In the genomic region with DNA sequence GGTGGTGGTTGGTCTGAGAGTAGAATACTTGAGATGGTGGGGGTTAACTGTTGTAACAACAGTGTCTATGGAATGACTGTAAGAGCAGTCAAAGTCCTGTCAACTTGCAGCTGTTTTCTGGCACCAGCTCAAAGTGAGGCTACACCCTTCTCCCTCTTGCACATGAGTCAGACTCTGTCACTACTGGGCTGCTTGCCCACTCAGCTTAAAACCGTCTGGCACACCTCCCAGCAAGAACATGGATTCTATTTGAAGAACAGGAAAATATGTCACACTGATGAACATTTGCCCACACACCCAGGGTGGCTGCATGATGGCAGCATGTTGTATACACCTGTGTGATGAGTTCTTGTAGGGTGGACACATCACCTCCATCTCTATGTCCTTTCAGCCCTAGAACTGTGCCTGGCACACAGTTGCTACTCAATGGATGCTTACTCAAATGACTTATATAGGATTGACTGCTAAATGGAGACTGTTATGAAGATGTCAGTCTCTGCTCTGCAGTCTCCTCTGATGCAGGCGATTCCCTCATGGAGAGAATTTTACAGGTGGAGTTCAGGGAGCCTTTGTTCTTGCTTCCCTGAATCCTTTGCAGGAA, we compare ENCODE assay signal across 9 cellular contexts. TPM values are rescaled to one million over a fixed set of nuclear protein-coding genes. Genes with fewer than 3 reads are reported as not detected.
DNase-seq lines count a peak whose midpoint lies in the region; ATAC-seq and TF ChIP-seq lines count a peak whose summit lies in the region.
"Had no signal": no experiment of that assay in that cellular context is flagged by ENCODE, and none has a peak within 500 bp of the region (broad histone marks: within the 10 kb centered on the region; RNA-seq: fewer than 3 reads in every experiment).

No MANE protein-coding gene starts in this region.

- H3K4me3 ChIP-seq in breast epithelium: no peak overlapping the region
- no peak overlapping the region for H3K4me3 ChIP-seq in liver (ENCODE audit: low read depth in 1 of 3, low read length in 3 of 3)
- no peak overlapping the region for H3K4me3 ChIP-seq in aorta (ENCODE audit: low read length in 2 of 2)
- H3K4me3 ChIP-seq in MM.1S (ENCODE audit: low read length): no peak overlapping the region

- H3F3A ChIP-seq in MM.1S (ENCODE audit: insufficient read depth, low read length): peaks cover 8% of the 10 kb centered on the region

- H3K27me3 ChIP-seq in breast epithelium (no peaks in the 10 kb centered on the region), liver (ENCODE audit: control insufficient read depth in 4 of 4, insufficient read depth in 4 of 4, low read length in 3 of 4) (no peaks in the 10 kb centered on the region), aorta (ENCODE audit: control insufficient read depth in 1 of 2, insufficient read depth in 2 of 2, low read length in 1 of 2) (no peaks in the 10 kb centered on the region), MM.1S (replicated peaks; ENCODE audit: insufficient read depth, low read length) (no peaks in the 10 kb centered on the region)

- H3K4me2 ChIP-seq in MM.1S (ENCODE audit: low read depth, low read length): no peak overlapping the region

- no peaks in the 10 kb centered on the region for H3K9me3 ChIP-seq in breast epithelium
- H3K9me3 ChIP-seq in liver (ENCODE audit: control insufficient read depth in 4 of 4, low read length in 3 of 4): no peaks in the 10 kb centered on the region
- no peaks in the 10 kb centered on the region for H3K9me3 ChIP-seq in aorta (ENCODE audit: control insufficient read depth, low read length)
- no peaks in the 10 kb centered on the region for H3K9me3 ChIP-seq in MM.1S (replicated peaks; ENCODE audit: insufficient read depth, low read length)

- H3K79me2 ChIP-seq in MM.1S (ENCODE audit: low read length): no peaks in the 10 kb centered on the region

- 45% methylated on average over 2 of the region's 2 CpGs for WGBS in liver
- 40 to 45% methylated on average over 2 of the region's 2 CpGs for WGBS in aorta, 2 donors

- no peak for TF ChIP-seq POLR2A in breast epithelium (IDR thresholded peaks at IDR 0.05)

- peak; percentile 23 to 29 for TF ChIP-seq RAD21 in liver (IDR thresholded peaks at IDR 0.05)

- H3K27ac ChIP-seq in breast epithelium (peak overlapping the region in 1 of 2 donors; percentile 54), liver (ENCODE audit: low read depth in 1 of 2, low read length in 2 of 2) (peak overlapping the region; percentile 20 to 46), aorta (ENCODE audit: low read depth in 1 of 2, low read length in 2 of 2) (no peak overlapping the region), MM.1S (ENCODE audit: low read length) (no peak overlapping the region)

- H3K9ac ChIP-seq in liver (ENCODE audit: low read depth in 1 of 2, low read length in 2 of 2): no peak overlapping the region
- H3K9ac ChIP-seq in MM.1S (ENCODE audit: low read length): no peak overlapping the region

- no peaks in the 10 kb centered on the region for H3K9me2 ChIP-seq in MM.1S (replicated peaks; ENCODE audit: insufficient read depth, low read length)

- intact Hi-C loops in breast epithelium (cut with DNase I; ENCODE audit: low total_unique reads): no loop called here
- intact Hi-C loops in aorta (cut with DNase I): loop anchor here in 1 of 2 donors (10.0 kb wide), 1 partner anchor 1192 kb away; the partner anchor contains the start of gene GLRX5

- peaks cover 0 to 6% of the 10 kb centered on the region in 2 donors for H3K4me1 ChIP-seq in breast epithelium
- H3K4me1 ChIP-seq in liver (ENCODE audit: control insufficient read depth in 4 of 4, insufficient read depth in 4 of 4, low read length in 3 of 4): peaks cover 0 to 42% (median 29%) of the 10 kb centered on the region in 4 donors
- no peaks in the 10 kb centered on the region for H3K4me1 ChIP-seq in aorta (ENCODE audit: control insufficient read depth in 1 of 2, insufficient read depth in 2 of 2, low read length in 2 of 2)
- peaks cover 15% of the 10 kb centered on the region for H3K4me1 ChIP-seq in MM.1S (ENCODE audit: low read length)

- no peak overlapping the region for H2AFZ ChIP-seq in MM.1S (ENCODE audit: low read length)

- H3K36me3 ChIP-seq in breast epithelium (no peaks in the 10 kb centered on the region), liver (ENCODE audit: control insufficient read depth in 4 of 4, insufficient read depth in 3 of 4, low read depth in 1 of 4, low read length in 3 of 4) (no peaks in the 10 kb centered on the region), aorta (ENCODE audit: control insufficient read depth in 1 of 2, insufficient read depth in 2 of 2, low read length in 1 of 2) (no peaks in the 10 kb centered on the region), MM.1S (replicated peaks; ENCODE audit: insufficient read depth, low read length) (no peaks in the 10 kb centered on the region)

- peak; percentile 99 for DNase-seq in EL
- DNase-seq in NCI-H1105 treated with DMSO at 0.1 percent for 48 hours (lab: John Stamatoyannopoulos, UW): peak; percentile 95
- DNase-seq in breast epithelium (ENCODE audit: low spot score in 2 of 2): peak; percentile 88 to 90
- peak; percentile 90 to 94 for DNase-seq in aorta
- DNase-seq in NCI-H146 (lab: John Stamatoyannopoulos, UW): no peak
- no peak for DNase-seq in MM.1S

- no peaks in the 10 kb centered on the region for H4K20me1 ChIP-seq in MM.1S (ENCODE audit: insufficient read depth, low read length)

- ATAC-seq in aorta (ENCODE audit: low FRiP score): peak; percentile 81
- ATAC-seq in GM21423 (IDR thresholded peaks at IDR 0.05; ENCODE audit: unreplicated experiment): no peak

- TF ChIP-seq CTCF in breast epithelium (IDR thresholded peaks at IDR 0.05) (no peak), liver (IDR thresholded peaks at IDR 0.05; ENCODE audit: low read depth, low read length, missing input control) (no peak), MM.1S (IDR thresholded peaks at IDR 0.05; ENCODE audit: low read length) (no peak)

TF ChIP-seq in liver, 16 proteins besides CTCF, POLR2A, EP300 and RAD21 (continues in another document):
- peak; percentile 75 for TF ChIP-seq SP1 (IDR thresholded peaks at IDR 0.05)
- no peak for TF ChIP-seq NR2F2 (IDR thresholded peaks at IDR 0.05)
- peak in 1 of 2 donors; percentile 36 for TF ChIP-seq EGR1 (IDR thresholded peaks at IDR 0.05; ENCODE audit: low read depth in 2 of 2)
- peak; percentile 92 to 93 for TF ChIP-seq JUND (IDR thresholded peaks at IDR 0.05)
- TF ChIP-seq, protein P1, sequence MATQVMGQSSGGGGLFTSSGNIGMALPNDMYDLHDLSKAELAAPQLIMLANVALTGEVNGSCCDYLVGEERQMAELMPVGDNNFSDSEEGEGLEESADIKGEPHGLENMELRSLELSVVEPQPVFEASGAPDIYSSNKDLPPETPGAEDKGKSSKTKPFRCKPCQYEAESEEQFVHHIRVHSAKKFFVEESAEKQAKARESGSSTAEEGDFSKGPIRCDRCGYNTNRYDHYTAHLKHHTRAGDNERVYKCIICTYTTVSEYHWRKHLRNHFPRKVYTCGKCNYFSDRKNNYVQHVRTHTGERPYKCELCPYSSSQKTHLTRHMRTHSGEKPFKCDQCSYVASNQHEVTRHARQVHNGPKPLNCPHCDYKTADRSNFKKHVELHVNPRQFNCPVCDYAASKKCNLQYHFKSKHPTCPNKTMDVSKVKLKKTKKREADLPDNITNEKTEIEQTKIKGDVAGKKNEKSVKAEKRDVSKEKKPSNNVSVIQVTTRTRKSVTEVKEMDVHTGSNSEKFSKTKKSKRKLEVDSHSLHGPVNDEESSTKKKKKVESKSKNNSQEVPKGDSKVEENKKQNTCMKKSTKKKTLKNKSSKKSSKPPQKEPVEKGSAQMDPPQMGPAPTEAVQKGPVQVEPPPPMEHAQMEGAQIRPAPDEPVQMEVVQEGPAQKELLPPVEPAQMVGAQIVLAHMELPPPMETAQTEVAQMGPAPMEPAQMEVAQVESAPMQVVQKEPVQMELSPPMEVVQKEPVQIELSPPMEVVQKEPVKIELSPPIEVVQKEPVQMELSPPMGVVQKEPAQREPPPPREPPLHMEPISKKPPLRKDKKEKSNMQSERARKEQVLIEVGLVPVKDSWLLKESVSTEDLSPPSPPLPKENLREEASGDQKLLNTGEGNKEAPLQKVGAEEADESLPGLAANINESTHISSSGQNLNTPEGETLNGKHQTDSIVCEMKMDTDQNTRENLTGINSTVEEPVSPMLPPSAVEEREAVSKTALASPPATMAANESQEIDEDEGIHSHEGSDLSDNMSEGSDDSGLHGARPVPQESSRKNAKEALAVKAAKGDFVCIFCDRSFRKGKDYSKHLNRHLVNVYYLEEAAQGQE (IDR thresholded peaks at IDR 0.05): no peak
- TF ChIP-seq, protein P2, sequence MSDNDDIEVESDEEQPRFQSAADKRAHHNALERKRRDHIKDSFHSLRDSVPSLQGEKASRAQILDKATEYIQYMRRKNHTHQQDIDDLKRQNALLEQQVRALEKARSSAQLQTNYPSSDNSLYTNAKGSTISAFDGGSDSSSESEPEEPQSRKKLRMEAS (IDR thresholded peaks at IDR 0.05): peak; percentile 47
- TF ChIP-seq, protein P3, sequence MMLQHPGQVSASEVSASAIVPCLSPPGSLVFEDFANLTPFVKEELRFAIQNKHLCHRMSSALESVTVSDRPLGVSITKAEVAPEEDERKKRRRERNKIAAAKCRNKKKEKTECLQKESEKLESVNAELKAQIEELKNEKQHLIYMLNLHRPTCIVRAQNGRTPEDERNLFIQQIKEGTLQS (IDR thresholded peaks at IDR 0.05): peak; percentile 78
- peak; percentile 72 for TF ChIP-seq YY1 (IDR thresholded peaks at IDR 0.05)
- TF ChIP-seq GABPA (IDR thresholded peaks at IDR 0.05 in 1 of 2, conservative IDR thresholded peaks at IDR 0.05 in 1 of 2): no peak
- peak; percentile 41 for TF ChIP-seq HNF4G (IDR thresholded peaks at IDR 0.05)
- TF ChIP-seq FOXA2 (IDR thresholded peaks at IDR 0.05): no peak

RNA-seq across cellular contexts. Expression of gene SERPINA6, which starts 19.3 kb away (rescaled TPM):
- total RNA-seq in breast epithelium (10 to 100 TPM in 1 of 3 donors, 1 to 10 TPM in 1, not detected in 1; 1.2 to 12.5 TPM), liver (100 to 1,000 TPM; 188 to 330 TPM), aorta (not detected)
- polyA plus RNA-seq in liver (100 to 1,000 TPM; 327 to 357 TPM), aorta (not detected)
- total RNA-seq: mononuclear cell had no signal

RNA-seq across cellular contexts. Expression of gene SERPINA2, which starts 24.1 kb away (rescaled TPM):
- not detected for total RNA-seq in breast epithelium
- total RNA-seq in liver: not detected
- not detected for polyA plus RNA-seq in liver
- total RNA-seq in aorta: not detected
- not detected for polyA plus RNA-seq in aorta

RNA-seq across cellular contexts. Expression of gene SERPINA1, which starts 46.0 kb away (rescaled TPM):
- total RNA-seq in breast epithelium: 100 to 1,000 TPM in 1 of 3 donors, 10 to 100 TPM in 1, 1 to 10 TPM in 1; 7.5 to 200 (median 42.6) TPM
- total RNA-seq in liver: over 10,000 TPM; 10,220 to 22,719 TPM
- polyA plus RNA-seq in liver: over 10,000 TPM; 28,447 to 47,972 TPM
- 10 to 100 TPM; 17.8 to 23.1 TPM for total RNA-seq in aorta
- 10 to 100 TPM in 1 of 2 donors, 1 to 10 TPM in 1; 3.5 to 29.8 TPM for polyA plus RNA-seq in aorta

RNA-seq across cellular contexts. Expression of gene SERPINA10, which starts 49.4 kb away (rescaled TPM):
- not detected for total RNA-seq in breast epithelium
- 100 to 1,000 TPM; 105 to 256 TPM for total RNA-seq in liver
- polyA plus RNA-seq in liver: 100 to 1,000 TPM; 131 to 363 TPM
- not detected for total RNA-seq in aorta
- not detected for polyA plus RNA-seq in aorta
- total RNA-seq: mononuclear cell had no signal

Comparison
In these comparisons a context has a peak if more than half of its experiments do, and no peak if none do; other contexts are left out.
1. DNase-seq: peak in EL (single experiment), NCI-H1105 treated with DMSO at 0.1 percent for 48 hours (single experiment), breast epithelium (2 of 2) and aorta (2 of 2); none in NCI-H146 (single experiment) and MM.1S (single experiment).
2. H3K27ac ChIP-seq: peak in liver (2 of 2); none in aorta (0 of 2) and MM.1S (single experiment).
3. RNA of gene SERPINA6, which starts 19.3 kb away (total RNA-seq): 188 to 330 TPM in liver; 1.2 to 12.5 TPM in breast epithelium and not detected in aorta; every median in the first group is over 10 times any median in the second.
4. RNA of gene SERPINA1, which starts 46.0 kb away (total RNA-seq): 10,220 to 22,719 TPM in liver; 7.5 to 200 TPM in breast epithelium and 17.8 to 23.1 TPM in aorta; every median in the first group is over 10 times any median in the second.